ENCODE assay signal across 24 cellular contexts in the genomic region with DNA sequence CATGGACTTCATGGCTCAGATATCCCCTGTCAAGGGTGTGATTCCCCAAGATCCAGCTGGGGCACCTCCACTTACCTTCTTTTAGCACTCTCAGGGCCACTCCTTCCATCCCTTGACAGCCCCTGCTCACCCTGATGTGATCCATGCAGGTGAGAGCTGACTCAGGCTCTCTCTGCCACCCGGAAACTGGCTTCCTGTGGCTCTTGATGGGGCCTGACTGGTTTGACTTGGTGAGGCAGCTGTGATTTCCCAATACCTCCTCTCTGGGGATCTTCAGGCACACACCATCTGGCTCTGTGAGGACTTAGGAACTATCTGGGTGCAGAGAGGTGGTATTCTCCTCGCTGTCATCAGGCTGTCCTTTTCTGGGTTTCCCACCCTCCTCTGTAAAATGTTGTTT. TPM values are rescaled to one million over a fixed set of nuclear protein-coding genes. Genes with fewer than 3 reads are reported as not detected.
A peak's percentile ranks its signal among the peaks of the same experiment; 100 is the strongest.
DNase-seq lines count a peak whose midpoint lies in the region; ATAC-seq and TF ChIP-seq lines count a peak whose summit lies in the region.
"Had no signal": no experiment of that assay in that cellular context is flagged by ENCODE, and none has a peak within 500 bp of the region (broad histone marks: within the 10 kb centered on the region; RNA-seq: fewer than 3 reads in every experiment).

No MANE protein-coding gene starts in this region.

- peak; percentile 97 for ATAC-seq in esophagus mucosa
- ATAC-seq in GM19452 (IDR thresholded peaks at IDR 0.05; ENCODE audit: unreplicated experiment) = no peak
- ATAC-seq: body of pancreas, psoas muscle had no signal

- 0 out of 2 replicates have a peak, but pooled peaks cover 4% of the 10 kb centered on the region for H3K27me3 ChIP-seq in OCI-LY3 (ENCODE audit: low read depth, low read length)
- H3K27me3 ChIP-seq: BLaER1, body of pancreas had no signal

- peaks cover 16% of the 10 kb centered on the region for H3K4me1 ChIP-seq in OCI-LY3 (ENCODE audit: low read length)
- H3K4me1 ChIP-seq: body of pancreas had no signal

- H2AFZ ChIP-seq in OCI-LY3 (ENCODE audit: low read depth, low read length) = peak overlapping the region; percentile 61

- peak; percentile 6 for DNase-seq in SIG-M5 treated with dmso at 0.1 percent for 504 hours (lab: John Stamatoyannopoulos, UW; ENCODE audit: unreplicated experiment)
- no peak for DNase-seq in SIG-M5 (lab: John Stamatoyannopoulos, UW)
- peak; percentile 24 for DNase-seq in renal cortical epithelial cell (ENCODE audit: low read depth)
- DNase-seq in middle frontal gyrus (ENCODE audit: extremely low spot score, low spot score) = no peak
- DNase-seq in stimulated activated CD4-positive, alpha-beta T cell treated with anti-CD3 and anti-CD28 coated beads, Interleukin-12 subunit alpha, Interleukin-12 subunit beta, amount 100 ng/mL, for 4 hours = no peak
- DNase-seq: activated naive CD8-positive, alpha-beta T cell treated with anti-CD3 and anti-CD28 coated beads, Interleukin-2, amount 10 ng/mL, durations not matched to agents 7 days and 5 days; body of pancreas; hypothalamus; KBM-7; kidney glomerular epithelial cell; midbrain; NCI-H1048; NCI-H2029 treated with DMSO at 0.1 percent for 48 hours; NCI-H526; OCI-M1; psoas muscle; stimulated activated CD4-positive, alpha-beta T cell treated with anti-CD3 and anti-CD28 coated beads, Interleukin-4, amount 100 ng/mL, for 24 hours had no signal

- TF ChIP-seq CTCF in OCI-LY3 (IDR thresholded peaks at IDR 0.05; ENCODE audit: low read depth, low read length) = no peak

- H3K4me2 ChIP-seq in OCI-LY3 (ENCODE audit: low read length) = peak overlapping the region; percentile 24; the same call in 1 of the 2 replicates
- H3K4me2 ChIP-seq: BLaER1, smooth muscle cell had no signal

- no peaks in the 10 kb centered on the region for H3K79me2 ChIP-seq in OCI-LY3 (ENCODE audit: low read length)

- H3K9ac ChIP-seq in OCI-LY3 (ENCODE audit: low read length) = no peak overlapping the region
- H3K9ac ChIP-seq: BLaER1 had no signal

- no peaks in the 10 kb centered on the region for H4K20me1 ChIP-seq in OCI-LY3 (ENCODE audit: insufficient read depth, low read length)
- H4K20me1 ChIP-seq: BLaER1 had no signal

- H3K36me3 ChIP-seq in OCI-LY3 (replicated peaks; ENCODE audit: low read depth, low read length) = no peaks in the 10 kb centered on the region
- H3K36me3 ChIP-seq: BLaER1 had no signal

- H3K4me3 ChIP-seq in OCI-LY3 (ENCODE audit: low read length) = no peak overlapping the region
- H3K4me3 ChIP-seq: BLaER1, body of pancreas, coronary artery, psoas muscle, smooth muscle cell had no signal

- no peaks in the 10 kb centered on the region for H3K9me3 ChIP-seq in OCI-LY3 (ENCODE audit: insufficient read depth, low read length)
- H3K9me3 ChIP-seq: BLaER1, body of pancreas, psoas muscle had no signal

- no peak overlapping the region for H3K27ac ChIP-seq in OCI-LY3 (ENCODE audit: low read length)
- H3K27ac ChIP-seq: BLaER1, body of pancreas, coronary artery, psoas muscle had no signal

RNA-seq across cellular contexts. Expression of gene FAT2, which starts 7.9 kb away (rescaled TPM):
- total RNA-seq in esophagus mucosa (82.5 TPM), renal cortical epithelial cell (0.17 and 0.89 TPM in 2 replicates)
- total RNA-seq: activated naive CD8-positive, alpha-beta T cell treated with anti-CD3 and anti-CD28 coated beads, Interleukin-2, amount 10 ng/mL, durations not matched to agents 7 days and 5 days; body of pancreas; neural crest cell had no signal

Comparison
In these comparisons a context has a peak if more than half of its experiments do, and no peak if none do; other contexts are left out.
1. DNase-seq: peak in SIG-M5 treated with dmso at 0.1 percent for 504 hours (single experiment) and renal cortical epithelial cell (single experiment); none in SIG-M5 (single experiment), middle frontal gyrus (single experiment) and stimulated activated CD4-positive, alpha-beta T cell treated with anti-CD3 and anti-CD28 coated beads, Interleukin-12 subunit alpha, Interleukin-12 subunit beta, amount 100 ng/mL, for 4 hours (single experiment).
2. RNA of gene FAT2, which starts 7.9 kb away (total RNA-seq): 82.5 TPM in esophagus mucosa (single experiment); 0.17 to 0.89 TPM in renal cortical epithelial cell; every median in the first group is over 10 times any median in the second.